In genomic region chr2:65055427-65056214, GRCh38 we compare ENCODE assay signal across 8 cellular contexts. TPM values are rescaled to one million over a fixed set of nuclear protein-coding genes. Genes with fewer than 3 reads are reported as not detected.
DNase-seq lines count a peak whose midpoint lies in the region; ATAC-seq and TF ChIP-seq lines count a peak whose summit lies in the region.

No MANE protein-coding gene starts in this region.

- no peak overlapping the region for H2BK120ac ChIP-seq in mesendoderm (ENCODE audit: low read depth, low read length)

- no peak overlapping the region for H3K23ac ChIP-seq in mesendoderm (ENCODE audit: low read length)

- no peak overlapping the region for H2BK15ac ChIP-seq in mesendoderm (replicated peaks; ENCODE audit: low read depth)

- no peak overlapping the region for H2BK5ac ChIP-seq in mesendoderm (ENCODE audit: low read length)

- WGBS in mesendoderm (ENCODE audit: extremely low coverage, insufficient coverage, low lambda C conversion rate) = no CpG with 5 or more reads among the region's 41 CpGs
- whole genome bisulfite sequencing in suprapubic skin = 14% methylated on average over 22 of the region's 41 CpGs

- TF ChIP-seq CTCF in choroid plexus epithelial cell (conservative IDR thresholded peaks at IDR 0.05; ENCODE audit: low read depth, low read length) (no peak), suprapubic skin (IDR thresholded peaks at IDR 0.05) (no peak)

- no peak overlapping the region for H4K8ac ChIP-seq in mesendoderm (ENCODE audit: low read depth, low read length)

- no peak overlapping the region for H3K4ac ChIP-seq in mesendoderm (ENCODE audit: low read depth, low read length)

- H3K9me3 ChIP-seq in suprapubic skin = no peaks in the 10 kb centered on the region

- peaks cover 6% of the 10 kb centered on the region for H3K79me1 ChIP-seq in mesendoderm (ENCODE audit: low read length)

- H3K4me1 ChIP-seq in mesendoderm (ENCODE audit: control insufficient read depth, low read depth, low read length) (peaks cover 4% of the 10 kb centered on the region), suprapubic skin (peaks cover 39% of the 10 kb centered on the region)

- H3K36me3 ChIP-seq in mesendoderm (ENCODE audit: control insufficient read depth, insufficient read depth, low read length) = no peaks in the 10 kb centered on the region
- H3K36me3 ChIP-seq in suprapubic skin = no peaks in the 10 kb centered on the region

- no peak for TF ChIP-seq EP300 in suprapubic skin (IDR thresholded peaks at IDR 0.05)

- H3K9ac ChIP-seq in mesendoderm (ENCODE audit: low read length) = peak overlapping the region; percentile 62

- no peak overlapping the region for H3K27ac ChIP-seq in mesendoderm (ENCODE audit: low read depth, low read length)
- H3K27ac ChIP-seq in suprapubic skin = peak overlapping the region; percentile 85

- H3K79me2 ChIP-seq in mesendoderm (ENCODE audit: control insufficient read depth, insufficient read depth, low read length) = peaks cover 8% of the 10 kb centered on the region

- peak overlapping the region; percentile 80 for H3K56ac ChIP-seq in mesendoderm (ENCODE audit: low read length)

- peak overlapping the region; percentile 52 for H3K4me2 ChIP-seq in mesendoderm (ENCODE audit: low read length)

- H4K5ac ChIP-seq in mesendoderm (ENCODE audit: low read length) = no peak overlapping the region

- ATAC-seq in GM19467 (IDR thresholded peaks at IDR 0.05; ENCODE audit: unreplicated experiment) = peak; percentile 25
- peak; percentile 11 for ATAC-seq in HG03469 (IDR thresholded peaks at IDR 0.05; ENCODE audit: unreplicated experiment)
- peak; percentile 55 for ATAC-seq in SK-N-SH treated with all-trans-retinoic acid at 6 μM for 48 hours

- H3K4me3 ChIP-seq in choroid plexus epithelial cell (ENCODE audit: low read depth, low read length) (peak overlapping the region; percentile 76), mesendoderm (ENCODE audit: low read length) (peak overlapping the region; percentile 73), suprapubic skin (peak overlapping the region; percentile 58)

- no peaks in the 10 kb centered on the region for H3K27me3 ChIP-seq in mesendoderm (ENCODE audit: insufficient read depth, low read length, poor library complexity)
- no peaks in the 10 kb centered on the region for H3K27me3 ChIP-seq in suprapubic skin

- H3K18ac ChIP-seq in mesendoderm (ENCODE audit: low read length) = no peak overlapping the region

- TF ChIP-seq POLR2A in suprapubic skin (IDR thresholded peaks at IDR 0.05) = no peak

- DNase-seq in DMS153 (lab: John Stamatoyannopoulos, UW) = peak; percentile 34
- DNase-seq in choroid plexus epithelial cell (ENCODE audit: low read depth) = no peak
- DNase-seq in mesendoderm = no peak
- DNase-seq in suprapubic skin (ENCODE audit: low spot score in 2 of 2) = peak in 1 of 2 donors; percentile 88
- DNase-seq in activated effector memory CD4-positive, alpha-beta T cell treated with Interleukin-2 at 50 U/mL for 16 hours = no peak

- no peak overlapping the region for H2AK5ac ChIP-seq in mesendoderm (ENCODE audit: low read length)

TF ChIP-seq in SK-N-SH treated with all-trans-retinoic acid at 6 μM for 48 hours, 23 proteins besides CTCF, POLR2A, EP300 and RAD21:
- TF ChIP-seq ARNTL (CRISPR knock-in tag; IDR thresholded peaks at IDR 0.05; ENCODE audit: borderline replicate concordance, low read depth) (no peak), ZFP30 (CRISPR knock-in tag; IDR thresholded peaks at IDR 0.05) (no peak), ISL1 (CRISPR knock-in tag; IDR thresholded peaks at IDR 0.05) (no peak), TSHZ2 (CRISPR knock-in tag; IDR thresholded peaks at IDR 0.05) (no peak), POU6F1 (CRISPR knock-in tag; IDR thresholded peaks at IDR 0.05; ENCODE audit: borderline replicate concordance, low read depth) (no peak), GLIS3 (CRISPR knock-in tag; IDR thresholded peaks at IDR 0.05) (no peak), ZFP3 (CRISPR knock-in tag; IDR thresholded peaks at IDR 0.05) (no peak), ZNF565 (CRISPR knock-in tag; conservative IDR thresholded peaks at IDR 0.05; ENCODE audit: low read depth) (no peak)

RNA-seq across cellular contexts. Expression of gene CEP68, which starts 0.6 kb away (rescaled TPM):
- 9.3 TPM for polyA plus RNA-seq in mesendoderm (2013, experiment 1 of 2)
- 9.4 TPM for polyA plus RNA-seq in mesendoderm (2013, experiment 2 of 2)
- total RNA-seq in suprapubic skin = 10 to 100 TPM; 17.5 to 53.4 (median 27.6) TPM
